36 cellular contexts compared by ENCODE assay signal in genomic region chr9:119991797-119992196, GRCh38.
DNase-seq lines count a peak whose midpoint lies in the region; ATAC-seq, FAIRE-seq and TF ChIP-seq lines count a peak whose summit lies in the region.
"Had no signal": no experiment of that assay in that cellular context is flagged by ENCODE, and none has a peak within 500 bp of the region (broad histone marks: within the 10 kb centered on the region; RNA-seq: fewer than 3 reads in every experiment).

No MANE protein-coding gene starts in this region.

- no peaks in the 10 kb centered on the region for H3K36me3 Mint-ChIP-seq in stimulated activated effector memory CD8-positive, alpha-beta T cell treated with anti-CD3 and anti-CD28 coated beads, Interleukin-12 subunit alpha, Interleukin-12 subunit beta, amount 100 ng/mL, for 72 hours
- H3K36me3 Mint-ChIP-seq: CD14-positive monocyte; CD4-positive, alpha-beta memory T cell; CD4-positive, CD25-positive, alpha-beta regulatory T cell; CD8-positive, alpha-beta memory T cell; CD8-positive, alpha-beta T cell had no signal

- no peaks in the 10 kb centered on the region for H3K4me1 Mint-ChIP-seq in stimulated activated effector memory CD8-positive, alpha-beta T cell treated with anti-CD3 and anti-CD28 coated beads, Interleukin-12 subunit alpha, Interleukin-12 subunit beta, amount 100 ng/mL, for 72 hours
- H3K4me1 Mint-ChIP-seq: B cell; CD14-positive monocyte; CD4-positive, alpha-beta memory T cell; CD4-positive, CD25-positive, alpha-beta regulatory T cell; CD8-positive, alpha-beta memory T cell had no signal

- no peak overlapping the region for H4K8ac ChIP-seq in neuronal stem cell (ENCODE audit: low read depth, low read length)

- no peaks in the 10 kb centered on the region for H3K4me1 ChIP-seq in neuronal stem cell (ENCODE audit: control insufficient read depth in 2 of 2, insufficient read depth in 1 of 2, low read depth in 1 of 2, low read length in 2 of 2)
- H3K4me1 ChIP-seq in body of pancreas, result no peaks in the 10 kb centered on the region
- H3K4me1 ChIP-seq: A549; BE2C; BLaER1; BLaER1 treated with 17β-estradiol and CSF1 and Interleukin-3, amounts not matched to agents 10 nM and 100 nM; Caco-2 had no signal

- H3K27ac ChIP-seq in neuronal stem cell (replicated peaks; ENCODE audit: low read length) (no peak overlapping the region), body of pancreas (no peak overlapping the region)
- H3K27ac ChIP-seq: 22Rv1; A549; BLaER1; BLaER1 treated with 17β-estradiol and CSF1 and Interleukin-3, amounts not matched to agents 10 nM and 100 nM; C4-2B had no signal

- H3K18ac ChIP-seq in neuronal stem cell (ENCODE audit: low read length), result peak overlapping the region; percentile 76

- H3K4me3 ChIP-seq in bronchial epithelial cell (ENCODE audit: low read depth, low read length) (no peak overlapping the region), neuronal stem cell (ENCODE audit: low read length in 2 of 2) (no peak overlapping the region), body of pancreas (no peak overlapping the region)
- H3K4me3 ChIP-seq: A549; BLaER1; BLaER1 treated with 17β-estradiol and CSF1 and Interleukin-3, amounts not matched to agents 10 nM and 100 nM had no signal

- H3K9me3 Mint-ChIP-seq in stimulated activated effector memory CD8-positive, alpha-beta T cell treated with anti-CD3 and anti-CD28 coated beads, Interleukin-12 subunit alpha, Interleukin-12 subunit beta, amount 100 ng/mL, for 72 hours, result no peaks in the 10 kb centered on the region
- H3K9me3 Mint-ChIP-seq: CD4-positive, alpha-beta T cell; CD8-positive, alpha-beta T cell had no signal

- no peak overlapping the region for H2BK12ac ChIP-seq in neuronal stem cell (ENCODE audit: low read length)

- H4K91ac ChIP-seq in neuronal stem cell (ENCODE audit: low read depth, low read length, poor library complexity), result no peak overlapping the region

- H3K9ac ChIP-seq in neuronal stem cell (ENCODE audit: low read depth, low read length, poor library complexity), result no peak overlapping the region
- H3K9ac ChIP-seq: BLaER1; BLaER1 treated with 17β-estradiol and CSF1 and Interleukin-3, amounts not matched to agents 10 nM and 100 nM had no signal

- H3K36me3 ChIP-seq in bronchial epithelial cell (ENCODE audit: control insufficient read depth, insufficient read depth, low read length), result no peaks in the 10 kb centered on the region
- no peaks in the 10 kb centered on the region for H3K36me3 ChIP-seq in neuronal stem cell (replicated peaks in 1 of 2; ENCODE audit: control insufficient read depth in 2 of 2, insufficient read depth in 2 of 2, low read length in 2 of 2)
- no peaks in the 10 kb centered on the region for H3K36me3 ChIP-seq in body of pancreas (replicated peaks in 1 of 2; ENCODE audit: insufficient read depth in 1 of 2, low read depth in 2 of 2)
- H3K36me3 ChIP-seq: BE2C; BLaER1; BLaER1 treated with 17β-estradiol and CSF1 and Interleukin-3, amounts not matched to agents 10 nM and 100 nM had no signal

- no peak for DNase-seq in bronchial epithelial cell (ENCODE audit: low read depth)
- no peak for DNase-seq in neuronal stem cell (ENCODE audit: low spot score)
- no peak for DNase-seq in omental fat pad (ENCODE audit: low spot score)
- no peak for DNase-seq in stimulated activated effector memory CD8-positive, alpha-beta T cell treated with anti-CD3 and anti-CD28 coated beads, Interleukin-12 subunit alpha, Interleukin-12 subunit beta, amount 100 ng/mL, for 72 hours (ENCODE audit: low spot score in 2 of 2)
- DNase-seq in posterior vena cava (ENCODE audit: low spot score), result no peak
- no peak for DNase-seq in erythroblast (lab: John Stamatoyannopoulos, UW)
- DNase-seq in body of pancreas, result no peak
- DNase-seq in HEK293T (ENCODE audit: extremely low spot score), result no peak
- DNase-seq: 8988T; ACHN; AML-193; BE2C; C1 segment of cervical spinal cord; Caco-2; Calu3; CD4-positive, alpha-beta memory T cell; CD4-positive, alpha-beta T cell; CD4-positive, CD25-positive, alpha-beta regulatory T cell; CD8-positive, alpha-beta memory T cell; CD8-positive, alpha-beta T cell; COR-L47; DMS 273 treated with DMSO at 0.1 percent for 48 hours; DMS153; DMS79; DMS79 treated with DMSO at 0.1 percent for 48 hours; DND-41; EL had no signal

- no peaks in the 10 kb centered on the region for H3K27me3 ChIP-seq in bronchial epithelial cell (ENCODE audit: control insufficient read depth, insufficient read depth, low read length)
- H3K27me3 ChIP-seq in neuronal stem cell (ENCODE audit: control insufficient read depth in 3 of 3, insufficient read depth in 3 of 3, low read depth in 1 of 3, low read length in 3 of 3), result no peaks in the 10 kb centered on the region
- no peaks in the 10 kb centered on the region for H3K27me3 ChIP-seq in body of pancreas
- H3K27me3 ChIP-seq: BE2C; BLaER1; BLaER1 treated with 17β-estradiol and CSF1 and Interleukin-3, amounts not matched to agents 10 nM and 100 nM had no signal

- ATAC-seq in omental fat pad (ENCODE audit: low FRiP score) (peak; percentile 51), body of pancreas (no peak)
- ATAC-seq in stimulated activated effector memory CD8-positive, alpha-beta T cell treated with anti-CD3 and anti-CD28 coated beads, Interleukin-12 subunit alpha, Interleukin-12 subunit beta, amount 100 ng/mL, for 72 hours, result peak; percentile 17
- ATAC-seq: A549; CD8-positive, alpha-beta T cell had no signal

- H2BK120ac ChIP-seq in neuronal stem cell (ENCODE audit: low read depth, low read length), result no peak overlapping the region

- WGBS in neuronal stem cell (ENCODE audit: extremely low coverage in 2 of 2, insufficient read length in 2 of 2, insufficient replicate concordance in 1 of 2), 2 donors, result no CpG with 5 or more reads among the region's 4 CpGs
- WGBS in body of pancreas, 2 donors, result 40 to 52% methylated on average over 2 to 4 of the region's 4 CpGs

- no peaks in the 10 kb centered on the region for H3K79me1 ChIP-seq in neuronal stem cell (ENCODE audit: low read depth, low read length)

- no peak overlapping the region for H3K14ac ChIP-seq in neuronal stem cell (ENCODE audit: low read length)

- no peak overlapping the region for H2AK5ac ChIP-seq in neuronal stem cell (ENCODE audit: low read depth, low read length)

- CTCF ChIA-PET in HEK293T (lab: Yijun Ruan, JAX), result no interaction called here

- no peak overlapping the region for H2BK15ac ChIP-seq in neuronal stem cell (ENCODE audit: low read length)

- TF ChIP-seq CTCF in bronchial epithelial cell (IDR thresholded peaks at IDR 0.05; ENCODE audit: insufficient read depth, low read length, severe bottlenecking) (no peak), omental fat pad (IDR thresholded peaks at IDR 0.05) (no peak), body of pancreas (IDR thresholded peaks at IDR 0.05) (no peak)

- TF ChIP-seq POLR2A in erythroblast (IDR thresholded peaks at IDR 0.05; ENCODE audit: low read length), result no peak
- no peak for TF ChIP-seq POLR2A in body of pancreas (IDR thresholded peaks at IDR 0.05)

- no peak overlapping the region for H2BK5ac ChIP-seq in neuronal stem cell (ENCODE audit: low read length)

- no peak overlapping the region for H3K23ac ChIP-seq in neuronal stem cell (ENCODE audit: low read depth, low read length, poor library complexity)

- peak; percentile 47 for FAIRE-seq in bronchial epithelial cell (lab: Jason Lieb, UNC)
- FAIRE-seq: A204.1, A549, D721Med had no signal

- no peak overlapping the region for H3K4me2 ChIP-seq in neuronal stem cell (ENCODE audit: insufficient read depth, low read length, poor library complexity, severe bottlenecking)
- H3K4me2 ChIP-seq: A549; BLaER1; BLaER1 treated with 17β-estradiol and CSF1 and Interleukin-3, amounts not matched to agents 10 nM and 100 nM had no signal

- POLR2A ChIA-PET in HEK293T (lab: Yijun Ruan, JAX), result no interaction called here

- H3K27ac Mint-ChIP-seq in stimulated activated effector memory CD8-positive, alpha-beta T cell treated with anti-CD3 and anti-CD28 coated beads, Interleukin-12 subunit alpha, Interleukin-12 subunit beta, amount 100 ng/mL, for 72 hours, result no peak overlapping the region
- H3K27ac Mint-ChIP-seq: B cell; CD14-positive monocyte; CD4-positive, alpha-beta memory T cell; CD4-positive, alpha-beta T cell; CD4-positive, CD25-positive, alpha-beta regulatory T cell; CD8-positive, alpha-beta memory T cell; CD8-positive, alpha-beta T cell had no signal

- H3K9me3 ChIP-seq in neuronal stem cell (replicated peaks in 1 of 2; ENCODE audit: control insufficient read depth in 2 of 2, insufficient read depth in 1 of 2, low read depth in 1 of 2, low read length in 2 of 2) (no peaks in the 10 kb centered on the region), body of pancreas (no peaks in the 10 kb centered on the region)
- H3K9me3 ChIP-seq: A549; BE2C; BLaER1; BLaER1 treated with 17β-estradiol and CSF1 and Interleukin-3, amounts not matched to agents 10 nM and 100 nM; Caco-2 had no signal

- no peak overlapping the region for H3K4ac ChIP-seq in neuronal stem cell (ENCODE audit: low read length)

- intact Hi-C loops in posterior vena cava (cut with DNase I) (no loop called here), body of pancreas (cut with DNase I) (no loop called here)

- no peak overlapping the region for H2AFZ ChIP-seq in neuronal stem cell (ENCODE audit: low read length)

- no peak overlapping the region for H3K4me3 Mint-ChIP-seq in stimulated activated effector memory CD8-positive, alpha-beta T cell treated with anti-CD3 and anti-CD28 coated beads, Interleukin-12 subunit alpha, Interleukin-12 subunit beta, amount 100 ng/mL, for 72 hours
- H3K4me3 Mint-ChIP-seq: B cell; CD14-positive monocyte; CD4-positive, alpha-beta memory T cell; CD4-positive, alpha-beta T cell; CD4-positive, CD25-positive, alpha-beta regulatory T cell; CD8-positive, alpha-beta memory T cell; CD8-positive, alpha-beta T cell had no signal

TF ChIP-seq in HEK293T, 16 proteins besides CTCF, POLR2A, EP300 and RAD21 (continues in another document):
- TF ChIP-seq SP1 (IDR thresholded peaks at IDR 0.05) (no peak), FOXA1 (IDR thresholded peaks at IDR 0.05) (no peak), BHLHE40 (IDR thresholded peaks at IDR 0.05; ENCODE audit: borderline replicate concordance) (no peak), LEF1 (IDR thresholded peaks at IDR 0.05; ENCODE audit: borderline replicate concordance) (no peak), CTBP1 (IDR thresholded peaks at IDR 0.05; ENCODE audit: borderline replicate concordance) (no peak), TARDBP (IDR thresholded peaks at IDR 0.05) (no peak), L3MBTL2 (conservative IDR thresholded peaks at IDR 0.05) (no peak), ZNF384 (IDR thresholded peaks at IDR 0.05) (no peak), HDGF (IDR thresholded peaks at IDR 0.05; ENCODE audit: borderline replicate concordance) (no peak), ELF4 (IDR thresholded peaks at IDR 0.05) (no peak), SUZ12 (IDR thresholded peaks at IDR 0.05) (no peak), FOXM1 (IDR thresholded peaks at IDR 0.05; ENCODE audit: borderline replicate concordance) (no peak)
